15 cellular contexts compared by ENCODE assay signal in genomic region chr3:132870596-132870995, GRCh38.
DNase-seq lines count a peak whose midpoint lies in the region; ATAC-seq and TF ChIP-seq lines count a peak whose summit lies in the region.
"Had no signal": no experiment of that assay in that cellular context is flagged by ENCODE, and none has a peak within 500 bp of the region (broad histone marks: within the 10 kb centered on the region; RNA-seq: fewer than 3 reads in every experiment).

No MANE protein-coding gene starts in this region.

- peak; percentile 58 to 86 (median 78) for ATAC-seq in psoas muscle
- ATAC-seq: esophagus mucosa; stimulated activated effector memory CD8-positive, alpha-beta T cell treated with anti-CD3 and anti-CD28 coated beads, Interleukin-12 subunit alpha, Interleukin-12 subunit beta, amount 100 ng/mL, for 72 hours; WTC11 had no signal

- TF ChIP-seq CTCF in psoas muscle (IDR thresholded peaks at IDR 0.05) = no peak
- no peak for TF ChIP-seq CTCF in WERI-Rb-1 (IDR thresholded peaks at IDR 0.05; ENCODE audit: low read depth, low read length)

- H3K9me3 ChIP-seq in psoas muscle = no peaks in the 10 kb centered on the region
- H3K9me3 ChIP-seq in WERI-Rb-1 (ENCODE audit: severe bottlenecking) = no peaks in the 10 kb centered on the region

- DNase-seq in NCI-H1092 treated with DMSO at 0.1 percent for 48 hours (lab: John Stamatoyannopoulos, UW) = peak; percentile 85
- DNase-seq in NCI-H2107 treated with DMSO at 0.1 percent for 48 hours (lab: John Stamatoyannopoulos, UW; ENCODE audit: unreplicated experiment) = peak; percentile 100
- peak; percentile 35 for DNase-seq in OCI-M1 (lab: John Stamatoyannopoulos, UW)
- no peak for DNase-seq in psoas muscle
- DNase-seq in LoVo (ENCODE audit: low spot score) = no peak
- DNase-seq in WERI-Rb-1 = no peak
- no peak for DNase-seq in nucleus accumbens (lab: John Stamatoyannopoulos, UW)
- DNase-seq: activated naive CD8-positive, alpha-beta T cell treated with anti-CD3 and anti-CD28 coated beads, Interleukin-2, amount 10 ng/mL, durations not matched to agents 7 days and 5 days; Calu3; GM23248; MV-4-11; naive B cell had no signal

- no peaks in the 10 kb centered on the region for H3K27me3 ChIP-seq in psoas muscle (ENCODE audit: insufficient read depth in 3 of 3, low read length in 2 of 3)
- no peaks in the 10 kb centered on the region for H3K27me3 ChIP-seq in WERI-Rb-1 (ENCODE audit: insufficient read depth, low read depth, severe bottlenecking)

- peak overlapping the region; percentile 28 for H3K27ac ChIP-seq in psoas muscle
- H3K27ac ChIP-seq in WERI-Rb-1 = no peak overlapping the region
- H3K27ac ChIP-seq: GM23248 had no signal

- H3K4me3 ChIP-seq in psoas muscle (no peak overlapping the region), WERI-Rb-1 (ENCODE audit: low read depth, low read length) (no peak overlapping the region)
- H3K4me3 ChIP-seq: GM23248 had no signal

- H3K4me1 ChIP-seq in psoas muscle = no peaks in the 10 kb centered on the region

- intact Hi-C loops in psoas muscle (cut with DNase I) = no loop called here

- no peaks in the 10 kb centered on the region for H3K36me3 ChIP-seq in psoas muscle (ENCODE audit: insufficient read depth in 1 of 2, low read depth in 1 of 2)
- no peaks in the 10 kb centered on the region for H3K36me3 ChIP-seq in WERI-Rb-1

- 19 to 31% (median 23%) methylated on average over 3 of the region's 3 CpGs for WGBS in psoas muscle, 3 donors

Comparison
In these comparisons a context has a peak if more than half of its experiments do, and no peak if none do; other contexts are left out.
1. DNase-seq: peak in NCI-H1092 treated with DMSO at 0.1 percent for 48 hours (single experiment), NCI-H2107 treated with DMSO at 0.1 percent for 48 hours (single experiment) and OCI-M1 (single experiment); none in psoas muscle (0 of 2), LoVo (single experiment), WERI-Rb-1 (single experiment) and nucleus accumbens (0 of 56).